Comparison of ENCODE assay signal across 20 cellular contexts in genomic region chr2:187566712-187567111, GRCh38. TPM values are rescaled to one million over a fixed set of nuclear protein-coding genes. Genes with fewer than 3 reads are reported as not detected.
"Had no signal": no experiment of that assay in that cellular context is flagged by ENCODE, and none has a peak within 500 bp of the region (broad histone marks: within the 10 kb centered on the region; RNA-seq: fewer than 3 reads in every experiment).

No MANE protein-coding gene starts in this region.

- H3K36me3 ChIP-seq: cardiac muscle cell, prostate gland, suprapubic skin, upper lobe of left lung had no signal

- H3K4me1 ChIP-seq: prostate gland, suprapubic skin had no signal

- H3K27me3 ChIP-seq: cardiac muscle cell, suprapubic skin, upper lobe of left lung had no signal

- H3K4me3 ChIP-seq: cardiac muscle cell, lung, prostate gland, suprapubic skin, upper lobe of left lung had no signal

- FAIRE-seq: astrocyte had no signal

- H3K9me3 ChIP-seq: prostate gland, suprapubic skin, upper lobe of left lung had no signal

- ATAC-seq: natural killer cell; sciatic nerve; stimulated activated naive CD8-positive, alpha-beta T cell treated with anti-CD3 and anti-CD28 coated beads, Interleukin-15, Interleukin-2, amounts not matched to agents 100 U/mL and 50 U/mL, for 24 hours had no signal

- DNase-seq: activated B cell treated with CpG ODN at 0.5 μM for 24 hours; activated CD4-positive, alpha-beta T cell treated with anti-CD3 and anti-CD28 coated beads, Interleukin-2, amount 10 ng/mL, durations not matched to agents 7 days and 5 days; activated CD8-positive, alpha-beta memory T cell treated with anti-CD3 and anti-CD28 coated beads for 24 hours; activated naive CD4-positive, alpha-beta T cell treated with Interleukin-2 at 50 U/mL for 16 hours; effector memory CD4-positive, alpha-beta T cell; hypothalamus; natural killer cell; nucleus accumbens; stimulated activated CD4-positive, alpha-beta T cell treated with anti-CD3 and anti-CD28 coated beads, Interleukin-12 subunit alpha, Interleukin-12 subunit beta, amount 100 ng/mL, for 4 hours; stimulated activated CD4-positive, alpha-beta T cell treated with anti-CD3 and anti-CD28 coated beads, Interleukin-2, amount 100 ng/mL, for 48 hours; stimulated activated naive CD8-positive, alpha-beta T cell treated with anti-CD3 and anti-CD28 coated beads, Interleukin-15, Interleukin-2, amounts not matched to agents 100 U/mL and 50 U/mL, for 24 hours; T-helper 1 cell; upper lobe of left lung had no signal

- H3K27ac ChIP-seq: cardiac muscle cell, epithelial cell of prostate, prostate gland, suprapubic skin, upper lobe of left lung had no signal

RNA-seq across cellular contexts. Expression of gene TFPI, which starts 12.5 kb away (rescaled TPM):
- total RNA-seq: activated B cell treated with CpG ODN at 0.5 μM for 24 hours; activated CD4-positive, alpha-beta T cell treated with anti-CD3 and anti-CD28 coated beads, Interleukin-2, amount 10 ng/mL, durations not matched to agents 7 days and 5 days had no signal
